Comparison of ENCODE assay signal across 7 cellular contexts in the genomic region with DNA sequence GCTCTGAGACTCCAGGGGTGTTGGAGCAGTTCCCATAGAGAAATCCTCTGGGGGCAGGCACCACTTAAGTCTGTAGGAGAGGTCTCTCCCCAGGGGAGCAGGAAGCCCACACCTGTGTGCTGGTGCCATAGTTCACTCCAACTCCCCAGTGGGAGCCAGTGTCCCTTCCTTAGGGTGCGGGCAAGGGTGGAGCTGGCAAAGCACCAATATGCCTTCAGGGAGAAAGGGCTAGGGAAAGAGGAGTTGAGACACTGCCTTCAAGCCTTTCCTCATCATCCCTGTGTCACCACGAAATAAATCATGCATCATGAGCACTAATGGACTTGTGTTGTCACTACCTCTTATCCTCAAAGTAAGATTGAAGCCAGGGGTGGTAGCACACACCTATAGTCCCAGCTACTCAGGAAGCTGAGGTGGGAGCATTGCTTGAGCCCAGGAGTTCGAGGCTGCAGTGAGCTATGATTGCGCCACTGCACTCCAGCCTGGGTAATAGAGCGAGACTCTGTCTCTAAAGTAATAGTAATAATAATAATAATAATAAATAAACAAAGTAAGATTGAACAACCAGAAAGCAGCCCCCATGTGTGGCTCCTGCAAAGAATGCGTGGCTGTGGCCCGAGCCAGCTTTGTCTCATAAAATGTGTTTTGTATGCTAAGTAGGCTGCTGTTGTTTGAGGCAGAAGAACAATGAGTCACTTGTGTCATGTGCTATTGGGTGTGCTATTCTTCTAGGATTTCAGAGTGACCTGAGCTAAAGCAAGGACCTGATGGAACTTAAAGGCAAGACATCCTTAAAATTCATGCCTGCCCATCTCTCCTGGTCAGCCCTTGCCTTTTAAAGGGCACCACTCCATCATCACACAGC. TPM values are rescaled to one million over a fixed set of nuclear protein-coding genes. Genes with fewer than 3 reads are reported as not detected.
DNase-seq lines count a peak whose midpoint lies in the region; ATAC-seq and TF ChIP-seq lines count a peak whose summit lies in the region.
"Had no signal": no experiment of that assay in that cellular context is flagged by ENCODE, and none has a peak within 500 bp of the region (broad histone marks: within the 10 kb centered on the region; RNA-seq: fewer than 3 reads in every experiment).

No MANE protein-coding gene starts in this region.

- DNase-seq in HCEC 1CT (peak; percentile 56), choroid plexus epithelial cell (ENCODE audit: low read depth) (peak; percentile 62), neuronal stem cell (ENCODE audit: low spot score) (no peak), DMS153 (lab: John Stamatoyannopoulos, UW) (no peak)
- DNase-seq in effector memory CD4-positive, alpha-beta T cell = no peak
- DNase-seq: cerebellar nuclear complex had no signal

- no peak overlapping the region for H2AFZ ChIP-seq in neuronal stem cell (ENCODE audit: low read length)

- H3K18ac ChIP-seq in neuronal stem cell (ENCODE audit: low read length) = peak overlapping the region; percentile 35

- H3K23ac ChIP-seq in neuronal stem cell (ENCODE audit: low read depth, low read length, poor library complexity) = no peak overlapping the region

- H4K8ac ChIP-seq in neuronal stem cell (ENCODE audit: low read depth, low read length) = no peak overlapping the region

- no peak for ATAC-seq in GM18505 (IDR thresholded peaks at IDR 0.05; ENCODE audit: unreplicated experiment)

- no peak overlapping the region for H2BK120ac ChIP-seq in neuronal stem cell (ENCODE audit: low read depth, low read length)

- H2BK12ac ChIP-seq in neuronal stem cell (ENCODE audit: low read length) = no peak overlapping the region

- no peak for TF ChIP-seq CTCF in choroid plexus epithelial cell (conservative IDR thresholded peaks at IDR 0.05; ENCODE audit: low read depth, low read length)

- no peak overlapping the region for H4K91ac ChIP-seq in neuronal stem cell (ENCODE audit: low read depth, low read length, poor library complexity)

- H2AK5ac ChIP-seq in neuronal stem cell (ENCODE audit: low read depth, low read length) = peak overlapping the region; percentile 35

- H3K36me3 ChIP-seq in neuronal stem cell (replicated peaks in 1 of 2; ENCODE audit: control insufficient read depth in 2 of 2, insufficient read depth in 2 of 2, low read length in 2 of 2) = no peaks in the 10 kb centered on the region
- H3K36me3 ChIP-seq in effector memory CD4-positive, alpha-beta T cell (ENCODE audit: control insufficient read depth, insufficient read depth, low read length) = no peaks in the 10 kb centered on the region

- no peak overlapping the region for H3K14ac ChIP-seq in neuronal stem cell (ENCODE audit: low read length)

- peaks cover 4 to 16% of the 10 kb centered on the region in 2 donors for H3K4me1 ChIP-seq in neuronal stem cell (ENCODE audit: control insufficient read depth in 2 of 2, insufficient read depth in 1 of 2, low read depth in 1 of 2, low read length in 2 of 2)
- H3K4me1 ChIP-seq in effector memory CD4-positive, alpha-beta T cell (ENCODE audit: control insufficient read depth, insufficient read depth, low read length, poor library complexity, severe bottlenecking) = peaks cover 5% of the 10 kb centered on the region

- H2BK5ac ChIP-seq in neuronal stem cell (ENCODE audit: low read length) = no peak overlapping the region

- H3K4me2 ChIP-seq in neuronal stem cell (ENCODE audit: insufficient read depth, low read length, poor library complexity, severe bottlenecking) = no peak overlapping the region

- H3K4me3 ChIP-seq in choroid plexus epithelial cell (ENCODE audit: low read depth, low read length) (no peak overlapping the region), neuronal stem cell (ENCODE audit: low read length in 2 of 2) (no peak overlapping the region)
- H3K4me3 ChIP-seq in effector memory CD4-positive, alpha-beta T cell (ENCODE audit: insufficient read depth, low read depth, low read length, poor library complexity, severe bottlenecking) = no peak overlapping the region

- H3K27ac ChIP-seq in neuronal stem cell (replicated peaks; ENCODE audit: low read length) = no peak overlapping the region
- H3K27ac ChIP-seq in effector memory CD4-positive, alpha-beta T cell (ENCODE audit: insufficient read depth, low read length, poor library complexity, severe bottlenecking) = no peak overlapping the region

- H3K4ac ChIP-seq in neuronal stem cell (ENCODE audit: low read length) = no peak overlapping the region

- no CpG with 5 or more reads among the region's 7 CpGs for WGBS in neuronal stem cell (ENCODE audit: extremely low coverage in 2 of 2, insufficient read length in 2 of 2, insufficient replicate concordance in 1 of 2), 2 donors

- no peaks in the 10 kb centered on the region for H3K79me1 ChIP-seq in neuronal stem cell (ENCODE audit: low read depth, low read length)

- H3K27me3 ChIP-seq in neuronal stem cell (ENCODE audit: control insufficient read depth in 3 of 3, insufficient read depth in 3 of 3, low read depth in 1 of 3, low read length in 3 of 3) = peaks cover 0 to 5% (median 2%) of the 10 kb centered on the region in 3 experiments
- no peaks in the 10 kb centered on the region for H3K27me3 ChIP-seq in effector memory CD4-positive, alpha-beta T cell (replicated peaks; ENCODE audit: control insufficient read depth, insufficient read depth, low read length, poor library complexity, severe bottlenecking)

- H3K9me3 ChIP-seq in neuronal stem cell (replicated peaks in 1 of 2; ENCODE audit: control insufficient read depth in 2 of 2, insufficient read depth in 1 of 2, low read depth in 1 of 2, low read length in 2 of 2) = no peaks in the 10 kb centered on the region
- no peaks in the 10 kb centered on the region for H3K9me3 ChIP-seq in effector memory CD4-positive, alpha-beta T cell (ENCODE audit: control insufficient read depth, low read length)

- TF ChIP-seq POLR2A in GM18505 (IDR thresholded peaks at IDR 0.05; ENCODE audit: borderline replicate concordance, extremely low read depth, insufficient read depth, insufficient read length) = no peak

- no peak overlapping the region for H2BK15ac ChIP-seq in neuronal stem cell (ENCODE audit: low read length)

- no peak overlapping the region for H3K9ac ChIP-seq in neuronal stem cell (ENCODE audit: low read depth, low read length, poor library complexity)

RNA-seq across cellular contexts. Expression of a gene that starts 6.7 kb away (rescaled TPM):
- polyA plus RNA-seq in neuronal stem cell (2013, experiment 1 of 2) = 0.10 TPM
- 0.14 TPM for polyA plus RNA-seq in neuronal stem cell (2013, experiment 2 of 2)

RNA-seq across cellular contexts. Expression of a gene that starts 8.7 kb away (rescaled TPM):
- 0.03 TPM for polyA plus RNA-seq in neuronal stem cell (2013, experiment 1 of 2)
- 0.10 TPM for polyA plus RNA-seq in neuronal stem cell (2013, experiment 2 of 2)

RNA-seq across cellular contexts. Expression of a gene that starts 24.3 kb away (rescaled TPM):
- 0.25 TPM for polyA plus RNA-seq in neuronal stem cell (2013, experiment 1 of 2)
- polyA plus RNA-seq in neuronal stem cell (2013, experiment 2 of 2) = 0.21 TPM

RNA-seq across cellular contexts. Expression of a gene that starts 43.5 kb away (rescaled TPM):
- not detected for polyA plus RNA-seq in neuronal stem cell (2013, experiment 1 of 2)
- not detected for polyA plus RNA-seq in neuronal stem cell (2013, experiment 2 of 2)

Comparison
In these comparisons a context has a peak if more than half of its experiments do, and no peak if none do; other contexts are left out.
1. DNase-seq: peak in HCEC 1CT (single experiment) and choroid plexus epithelial cell (single experiment); none in neuronal stem cell (single experiment), DMS153 (single experiment) and effector memory CD4-positive, alpha-beta T cell (0 of 3).